Comparison of ENCODE assay signal across 8 cellular contexts in the genomic region with DNA sequence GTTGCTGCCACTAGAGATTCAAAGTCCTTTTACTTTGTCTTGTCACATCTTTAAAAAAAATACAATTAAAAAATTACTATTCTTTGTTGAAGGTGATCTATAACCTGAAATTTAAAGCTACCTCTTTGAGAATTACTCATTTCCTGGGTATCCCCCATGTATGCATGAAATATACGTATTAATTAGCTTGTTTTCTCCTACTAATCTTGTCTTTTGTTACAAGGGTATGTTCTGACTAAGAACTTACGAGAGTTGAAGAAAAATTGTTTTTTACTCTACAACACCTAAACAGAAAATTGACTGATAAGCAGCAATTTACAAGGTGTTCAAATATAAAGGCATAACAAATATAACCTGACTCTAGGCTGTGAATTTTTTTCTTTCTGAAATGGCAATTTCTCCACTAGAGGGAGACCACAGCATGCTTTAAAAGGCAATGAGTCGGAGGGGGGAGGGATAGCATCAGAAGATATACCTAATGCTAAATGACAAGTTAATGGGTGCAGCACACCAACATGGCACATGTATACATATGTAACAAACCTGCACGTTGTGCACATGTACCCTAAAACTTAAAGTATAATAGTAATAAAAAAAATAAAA.
A peak's percentile ranks its signal among the peaks of the same experiment; 100 is the strongest.
DNase-seq lines count a peak whose midpoint lies in the region; ATAC-seq and TF ChIP-seq lines count a peak whose summit lies in the region.

No MANE protein-coding gene starts in this region.

- H2AFZ ChIP-seq in HCT116 (ENCODE audit: low read depth, low read length, poor library complexity, severe bottlenecking) (no peak overlapping the region), SK-N-SH (ENCODE audit: low read depth) (no peak overlapping the region)

- H3K4me1 ChIP-seq in HCT116 (ENCODE audit: control insufficient read depth in 1 of 2, insufficient read depth in 2 of 2, low read length in 2 of 2) (peaks cover 2 to 10% of the 10 kb centered on the region in 2 experiments; a peak in 3 of 4 replicates), SK-N-SH (ENCODE audit: control insufficient read depth in 1 of 2, insufficient read depth in 2 of 2, low read depth in 1 of 2, low read length in 1 of 2) (no peaks in the 10 kb centered on the region)

- H3K4me3 Mint-ChIP-seq in CD14-positive monocyte = no peak overlapping the region

- no peak for TF ChIP-seq POLR2A in HCT116 (IDR thresholded peaks at IDR 0.05; ENCODE audit: borderline replicate concordance, extremely low read depth, insufficient read depth, insufficient read length)

- H3K27me3 ChIP-seq in HCT116 (ENCODE audit: insufficient read depth, low read length) (no peaks in the 10 kb centered on the region), SK-N-SH (ENCODE audit: insufficient read depth) (no peaks in the 10 kb centered on the region)

- H3K27me3 Mint-ChIP-seq in CD14-positive monocyte (ENCODE audit: low read depth in 3 of 3) = no peaks in the 10 kb centered on the region

- H3K27ac ChIP-seq in HCT116 (ENCODE audit: low read depth, low read length) (no peak overlapping the region), SK-N-SH (ENCODE audit: low read depth in 2 of 2, low read length in 1 of 2) (no peak overlapping the region)

- no peaks in the 10 kb centered on the region for H3K9me3 Mint-ChIP-seq in CD14-positive monocyte

- no peaks in the 10 kb centered on the region for H3F3A ChIP-seq in SK-N-SH (replicated peaks; ENCODE audit: insufficient read depth)

- H3K9me2 ChIP-seq in HCT116 (ENCODE audit: insufficient read depth) = no peaks in the 10 kb centered on the region
- no peaks in the 10 kb centered on the region for H3K9me2 ChIP-seq in SK-N-SH

- H4K20me1 ChIP-seq in HCT116 (ENCODE audit: insufficient read depth) (no peaks in the 10 kb centered on the region), SK-N-SH (ENCODE audit: insufficient read depth) (no peaks in the 10 kb centered on the region)

- H3K4me3 ChIP-seq in HCT116 (replicated peaks in 1 of 2; ENCODE audit: low read depth in 1 of 2, low read length in 2 of 2) = no peak overlapping the region
- no peak overlapping the region for H3K4me3 ChIP-seq in SK-N-SH (ENCODE audit: low read depth in 2 of 2, low read length in 1 of 2)

- H3K9me3 ChIP-seq in HCT116 (ENCODE audit: control insufficient read depth in 1 of 2, insufficient read depth in 1 of 2, low read depth in 1 of 2, low read length in 2 of 2) (no peaks in the 10 kb centered on the region), SK-N-SH (no peaks in the 10 kb centered on the region)

- CTCF ChIA-PET in HCT116 (lab: Charles Lee) (interaction anchor here (0.6 to 1.1 kb wide), 4 partner anchors 13 to 1150 kb away, joined by 3 read pairs; no protein-coding TSS in a partner anchor), SK-N-SH (lab: Yijun Ruan, JAX) (interaction anchor here (0.5 to 1.6 kb wide), 13 partner anchors 10 to 1107 kb away, joined by 3 to 7 read pairs (median 3); no protein-coding TSS in a partner anchor)

- H3K79me2 ChIP-seq in HCT116 (ENCODE audit: insufficient read depth, low read length) (no peaks in the 10 kb centered on the region), SK-N-SH (ENCODE audit: insufficient read depth) (no peaks in the 10 kb centered on the region)

- no TSS peak for BruUV-seq in HCT116 (replicated peaks; lab: Mats Ljungman, UMichigan)

- H3K9ac ChIP-seq in HCT116 (ENCODE audit: low read length) (no peak overlapping the region), SK-N-SH (no peak overlapping the region)

- DNase-seq in CD14-positive monocyte (ENCODE audit: low spot score) (no peak), HCT116 (ENCODE audit: low read depth, low spot score) (no peak), SK-N-SH (peak; percentile 9), iris pigment epithelial cell (ENCODE audit: low read depth) (peak; percentile 46), posterior cingulate gyrus (no peak)

- peaks cover 10% of the 10 kb centered on the region for H3K4me1 Mint-ChIP-seq in CD14-positive monocyte

- H3K4me2 ChIP-seq in HCT116 (ENCODE audit: low read length) (no peak overlapping the region), SK-N-SH (no peak overlapping the region)

- RAD21 ChIA-PET in HCT116 (lab: Charles Lee; ENCODE audit: low non-redundant PET in 1 of 2, low total read pairs in 2 of 2, uncharacterized antibody in 2 of 2, unreplicated experiment in 2 of 2) = no interaction called here

- intact Hi-C loops in CD14-positive monocyte (cut with micrococcal nuclease) = no loop called here
- intact Hi-C loops in HCT116 (cut with micrococcal nuclease) = no loop called here
- intact Hi-C loops in posterior cingulate gyrus (cut with DNase I) = no loop called here

- H3K27ac Mint-ChIP-seq in CD14-positive monocyte = no peak overlapping the region

- peak; percentile 32 for TF ChIP-seq CTCF in CD14-positive monocyte (IDR thresholded peaks at IDR 0.05)
- TF ChIP-seq CTCF in HCT116 (IDR thresholded peaks at IDR 0.05 in 2 of 3, conservative IDR thresholded peaks at IDR 0.05 in 1 of 3; ENCODE audit: borderline replicate concordance in 1 of 3, insufficient read depth in 1 of 3, low read depth in 2 of 3, low read length in 2 of 3) = peak; percentile 41 to 53 (median 45); a peak in 5 of 6 replicates
- peak; percentile 80 for TF ChIP-seq CTCF in SK-N-SH (IDR thresholded peaks at IDR 0.05)

- WGBS in SK-N-SH (ENCODE audit: low lambda C conversion rate) = 20% methylated on average over 4 of the region's 4 CpGs

- H3K36me3 ChIP-seq in HCT116 (ENCODE audit: control insufficient read depth in 1 of 2, insufficient read depth in 2 of 2, low read length in 2 of 2) = no peaks in the 10 kb centered on the region
- no peaks in the 10 kb centered on the region for H3K36me3 ChIP-seq in SK-N-SH (replicated peaks in 1 of 2; ENCODE audit: control insufficient read depth in 1 of 2, insufficient read depth in 2 of 2, low read length in 1 of 2)

- POLR2A ChIA-PET in HCT116 (lab: Charles Lee) = interaction anchor here (1.1 kb wide), 1 partner anchor 624 kb away, joined by 3 read pairs; no protein-coding TSS in a partner anchor
- POLR2A ChIA-PET in SK-N-SH (lab: Yijun Ruan, JAX) = no interaction called here

- H3K36me3 Mint-ChIP-seq in CD14-positive monocyte = no peaks in the 10 kb centered on the region

- TF ChIP-seq RAD21 in HCT116 (IDR thresholded peaks at IDR 0.05; ENCODE audit: low read depth) = peak; percentile 52; the same call in 1 of the 2 replicates
- peak; percentile 61 for TF ChIP-seq RAD21 in SK-N-SH (IDR thresholded peaks at IDR 0.05; ENCODE audit: low read length)

- TF ChIP-seq EP300 in SK-N-SH (IDR thresholded peaks at IDR 0.05; ENCODE audit: borderline replicate concordance in 1 of 2, low read depth in 1 of 2, low read length in 1 of 2) = no peak

- peak; percentile 69 for ATAC-seq in HCT116
- ATAC-seq in HG02973 (IDR thresholded peaks at IDR 0.05; ENCODE audit: unreplicated experiment) = no peak
- ATAC-seq in HG03432 (IDR thresholded peaks at IDR 0.05; ENCODE audit: unreplicated experiment) = no peak
- ATAC-seq in GM19397 (IDR thresholded peaks at IDR 0.05; ENCODE audit: unreplicated experiment) = no peak

TF ChIP-seq in HCT116, 20 proteins besides CTCF, POLR2A, EP300 and RAD21 (continues in another document):
- TF ChIP-seq YY1 (IDR thresholded peaks at IDR 0.05; ENCODE audit: extremely low read depth, insufficient replicate concordance, low read depth, low read length) (no peak), SP1 (IDR thresholded peaks at IDR 0.05; ENCODE audit: low read depth) (no peak), ZFX (IDR thresholded peaks at IDR 0.05) (no peak), ELF1 (IDR thresholded peaks at IDR 0.05; ENCODE audit: borderline replicate concordance, low read depth) (no peak), TCF7L2 (IDR thresholded peaks at IDR 0.05; ENCODE audit: borderline replicate concordance, extremely low read depth, insufficient read depth, insufficient read length) (no peak), CEBPB (IDR thresholded peaks at IDR 0.05; ENCODE audit: low read depth) (no peak), EZH2 (IDR thresholded peaks at IDR 0.05) (no peak), ZNF274 (IDR thresholded peaks at IDR 0.05; ENCODE audit: low read depth, low read length) (no peak), SIN3A (IDR thresholded peaks at IDR 0.05; ENCODE audit: low read depth) (no peak), FOSL1 (IDR thresholded peaks at IDR 0.05; ENCODE audit: low read depth) (no peak), EGR1 (IDR thresholded peaks at IDR 0.05; ENCODE audit: low read depth) (no peak)
- TF ChIP-seq, protein P1, sequence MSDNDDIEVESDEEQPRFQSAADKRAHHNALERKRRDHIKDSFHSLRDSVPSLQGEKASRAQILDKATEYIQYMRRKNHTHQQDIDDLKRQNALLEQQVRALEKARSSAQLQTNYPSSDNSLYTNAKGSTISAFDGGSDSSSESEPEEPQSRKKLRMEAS (IDR thresholded peaks at IDR 0.05) = no peak

TF ChIP-seq in SK-N-SH, 30 proteins besides CTCF, POLR2A, EP300 and RAD21 (continues in another document):
- no peak for TF ChIP-seq FOXM1 (IDR thresholded peaks at IDR 0.05; ENCODE audit: low read depth)
- no peak for TF ChIP-seq EZH2phosphoT487 (IDR thresholded peaks at IDR 0.05; ENCODE audit: borderline replicate concordance, low read depth)
- no peak for TF ChIP-seq TEAD4 (IDR thresholded peaks at IDR 0.05; ENCODE audit: borderline replicate concordance, insufficient read depth)
- no peak for TF ChIP-seq MEF2A (IDR thresholded peaks at IDR 0.05; ENCODE audit: borderline replicate concordance, low read depth)
- TF ChIP-seq GABPA (IDR thresholded peaks at IDR 0.05; ENCODE audit: low read depth) = no peak
- TF ChIP-seq SIN3A (IDR thresholded peaks at IDR 0.05; ENCODE audit: borderline replicate concordance, low read depth, low read length) = no peak
- TF ChIP-seq IRF3 (IDR thresholded peaks at IDR 0.05; ENCODE audit: low read depth, low read length) = no peak
- TF ChIP-seq POLR2AphosphoS5 (IDR thresholded peaks at IDR 0.05; ENCODE audit: low read depth, low read length) = no peak
- no peak for TF ChIP-seq RCOR1 (IDR thresholded peaks at IDR 0.05; ENCODE audit: low read length)
- TF ChIP-seq SMC3 (IDR thresholded peaks at IDR 0.05; ENCODE audit: low read depth, low read length) = peak; percentile 7; the same call in 1 of the 2 replicates
- peak; percentile 17 for TF ChIP-seq CHD2 (IDR thresholded peaks at IDR 0.05; ENCODE audit: low read length, partially characterized antibody)
- no peak for TF ChIP-seq YY1 (IDR thresholded peaks at IDR 0.05; ENCODE audit: low read depth)
- TF ChIP-seq JUND (IDR thresholded peaks at IDR 0.05) = no peak
- no peak for TF ChIP-seq ELF1 (IDR thresholded peaks at IDR 0.05)
- no peak for TF ChIP-seq FOSL2 (IDR thresholded peaks at IDR 0.05; ENCODE audit: borderline replicate concordance, low read depth)

Comparison
In these comparisons a context has a peak if more than half of its experiments do, and no peak if none do; other contexts are left out.
1. DNase-seq: peak in SK-N-SH (single experiment) and iris pigment epithelial cell (single experiment); none in CD14-positive monocyte (single experiment), HCT116 (single experiment) and posterior cingulate gyrus (0 of 10).
2. Peak in every context shown above with its lines, with median percentiles within 50 percentile points of each other: CTCF ChIP-seq.